ENCODE assay signal across 14 cellular contexts in the genomic region with DNA sequence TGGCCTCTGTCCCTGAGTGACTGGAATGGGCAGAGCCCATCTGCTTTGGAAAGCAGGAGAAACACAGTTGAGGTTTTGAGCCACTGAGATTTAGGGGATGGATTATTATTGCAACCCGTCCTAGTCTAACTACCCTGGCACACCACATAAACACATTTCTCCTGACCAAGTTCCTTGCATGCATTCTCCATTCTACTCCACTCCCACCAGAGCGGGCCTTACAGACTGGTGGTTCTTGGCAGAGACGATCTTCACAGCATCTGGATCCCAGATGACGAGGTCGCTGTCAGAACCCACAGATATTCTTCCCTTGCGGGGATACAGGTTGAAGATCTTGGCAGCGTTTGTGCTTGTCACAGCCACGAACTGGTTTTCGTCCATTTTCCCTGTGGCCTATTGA.
"Had no signal": no experiment of that assay in that cellular context is flagged by ENCODE, and none has a peak within 500 bp of the region (broad histone marks: within the 10 kb centered on the region; RNA-seq: fewer than 3 reads in every experiment).

No MANE protein-coding gene starts in this region.

- H3K36me3 ChIP-seq: pancreas had no signal

- H3K27me3 ChIP-seq: ascending aorta, left lung, pancreas, sigmoid colon had no signal

- ATAC-seq: esophagus mucosa, left lung, pancreas, T-cell had no signal

- H3K9me3 Mint-ChIP-seq: activated T-helper 1 cell treated with anti-CD3 and anti-CD28 coated beads, Interleukin-12 subunit alpha, Interleukin-12 subunit beta, Interleukin-2, Interleukin-4 antibody, amounts not matched to agents 30 ng/mL and 10 ng/mL and 1 ng/mL, durations not matched to agents 14 hours and 24 hours and 36 hours; T-cell had no signal

- H3K4me3 Mint-ChIP-seq: activated T-helper 1 cell treated with anti-CD3 and anti-CD28 coated beads, Interleukin-12 subunit alpha, Interleukin-12 subunit beta, Interleukin-2, Interleukin-4 antibody, amounts not matched to agents 30 ng/mL and 10 ng/mL and 1 ng/mL, durations not matched to agents 14 hours and 24 hours and 36 hours; naive B cell; T-cell had no signal

- H3K36me3 Mint-ChIP-seq: naive B cell, T-cell had no signal

- H3K27me3 Mint-ChIP-seq: T-cell had no signal

- H3K27ac ChIP-seq: left lung, pancreas had no signal

- H3K4me3 ChIP-seq: ascending aorta, left lung, pancreas, sigmoid colon had no signal

- H3K4me1 Mint-ChIP-seq: naive B cell, T-cell had no signal

- H3K9me3 ChIP-seq: ascending aorta, left lung, pancreas, sigmoid colon had no signal

- H3K4me1 ChIP-seq: pancreas had no signal

- H3K27ac Mint-ChIP-seq: activated T-helper 1 cell treated with anti-CD3 and anti-CD28 coated beads, Interleukin-12 subunit alpha, Interleukin-12 subunit beta, Interleukin-2, Interleukin-4 antibody, amounts not matched to agents 30 ng/mL and 10 ng/mL and 1 ng/mL, durations not matched to agents 14 hours and 24 hours and 36 hours; naive B cell; T-cell had no signal

- DNase-seq: activated CD4-positive, CD25-positive, alpha-beta regulatory T cell treated with anti-CD3 and anti-CD28 coated beads, Interleukin-2, amount 50 U/mL, for 72 hours; activated naive CD4-positive, alpha-beta T cell; hippocampal formation; left lung; mammary epithelial cell; naive B cell; pancreas; sigmoid colon; stimulated activated CD4-positive, alpha-beta T cell treated with anti-CD3 and anti-CD28 coated beads, Interleukin-2, amount 100 ng/mL, for 24 hours; T-cell; T-helper 9 cell had no signal
